7 cellular contexts compared by ENCODE assay signal in genomic region chr11:47268448-47269001, GRCh38. TPM values are rescaled to one million over a fixed set of nuclear protein-coding genes. Genes with fewer than 3 reads are reported as not detected.
A peak's percentile ranks its signal among the peaks of the same experiment; 100 is the strongest.
DNase-seq lines count a peak whose midpoint lies in the region; ATAC-seq and TF ChIP-seq lines count a peak whose summit lies in the region.

No MANE protein-coding gene starts in this region.

- TF ChIP-seq CTCF in HEK293 (tag by site-specific recombination; IDR thresholded peaks at IDR 0.05) (no peak), WTC11 (IDR thresholded peaks at IDR 0.05) (no peak)

- DNase-seq in WTC11 (ENCODE audit: low spot score), result no peak
- DNase-seq in stimulated activated naive B cell treated with anti-CD40 and anti-IgM and Interleukin-4, amounts not matched to agents 10 μg/mL and 1 μg/mL and 100 μg/mL, for 72 hours, result no peak
- DNase-seq in NCI-H446 (lab: John Stamatoyannopoulos, UW), result no peak
- DNase-seq in KBM-7, result no peak

- H3K4me1 ChIP-seq in HEK293 (ENCODE audit: control insufficient read depth, insufficient read depth, low read length) (peaks cover 13% of the 10 kb centered on the region; the same call in 1 of the 2 replicates), iPS-20b (ENCODE audit: insufficient read depth, low read length) (peaks cover 16% of the 10 kb centered on the region)

- peaks cover 39% of the 10 kb centered on the region for H3K4me1 Mint-ChIP-seq in WTC11
- peaks cover 36 to 52% of the 10 kb centered on the region in 2 donors for H3K4me1 Mint-ChIP-seq in stimulated activated naive B cell treated with anti-CD40 and anti-IgM and Interleukin-4, amounts not matched to agents 10 μg/mL and 1 μg/mL and 100 μg/mL, for 72 hours

- H3K36me3 Mint-ChIP-seq in WTC11, result no peaks in the 10 kb centered on the region
- H3K36me3 Mint-ChIP-seq in stimulated activated naive B cell treated with anti-CD40 and anti-IgM and Interleukin-4, amounts not matched to agents 10 μg/mL and 1 μg/mL and 100 μg/mL, for 72 hours, result no peaks in the 10 kb centered on the region

- H3K36me3 ChIP-seq in HEK293 (ENCODE audit: control insufficient read depth in 2 of 2, insufficient read depth in 1 of 2, low read length in 2 of 2) (peaks cover 0 to under 1% of the 10 kb centered on the region in 2 experiments; a peak in 1 of 3 replicates), iPS-20b (ENCODE audit: insufficient read depth, low read depth, low read length) (no peaks in the 10 kb centered on the region)

- peak overlapping the region; percentile 94 for H3K27ac Mint-ChIP-seq in WTC11
- peak overlapping the region; percentile 99 for H3K27ac Mint-ChIP-seq in stimulated activated naive B cell treated with anti-CD40 and anti-IgM and Interleukin-4, amounts not matched to agents 10 μg/mL and 1 μg/mL and 100 μg/mL, for 72 hours

- H3K4me3 Mint-ChIP-seq in WTC11, result peak overlapping the region; percentile 92
- peak overlapping the region; percentile 78 to 94 for H3K4me3 Mint-ChIP-seq in stimulated activated naive B cell treated with anti-CD40 and anti-IgM and Interleukin-4, amounts not matched to agents 10 μg/mL and 1 μg/mL and 100 μg/mL, for 72 hours

- CTCF ChIA-PET in HEK293 (lab: Yijun Ruan, JAX) (interaction anchor here (3.0 kb wide), 1 partner anchor 10 kb away, joined by 28 read pairs; the partner anchor contains the start of gene NR1H3), WTC11 (lab: Charles Lee) (interaction anchor here (1.1 to 1.8 kb wide), 6 partner anchors 9 to 90 kb away, joined by 3 to 17 read pairs (median 6); partner anchors contain the start of genes ACP2 and NR1H3)

- no peaks in the 10 kb centered on the region for H3K27me3 ChIP-seq in iPS-20b (ENCODE audit: insufficient read depth, low read length)

- H3K9me3 ChIP-seq in HEK293 (ENCODE audit: control insufficient read depth, insufficient read depth, low read depth, low read length), result no peaks in the 10 kb centered on the region
- H3K9me3 ChIP-seq in iPS-20b (ENCODE audit: insufficient read depth, low read depth, low read length), result no peaks in the 10 kb centered on the region

- H3K27me3 Mint-ChIP-seq in WTC11 (ENCODE audit: low read depth), result no peaks in the 10 kb centered on the region
- H3K27me3 Mint-ChIP-seq in stimulated activated naive B cell treated with anti-CD40 and anti-IgM and Interleukin-4, amounts not matched to agents 10 μg/mL and 1 μg/mL and 100 μg/mL, for 72 hours, result no peaks in the 10 kb centered on the region

- H3K27ac ChIP-seq in HEK293 (ENCODE audit: extremely low read depth, low read depth, low read length) (peak overlapping the region; percentile 70; the same call in 1 of the 2 replicates), iPS-20b (ENCODE audit: low read length) (peak overlapping the region; percentile 53)

- ATAC-seq in WTC11 (no peak; the same call in none of the 2 replicates), GM19023 (IDR thresholded peaks at IDR 0.05; ENCODE audit: unreplicated experiment) (no peak)
- ATAC-seq in stimulated activated naive B cell treated with anti-CD40 and anti-IgM and Interleukin-4, amounts not matched to agents 10 μg/mL and 1 μg/mL and 100 μg/mL, for 72 hours (replicated peaks), result no peak

- in situ Hi-C loops in KBM-7 (cut with MboI; ENCODE audit: low pct_unique_long_range_greater_than_20kb, low sequenced_read_pairs), result loop anchor here (25.0 kb wide), 2 partner anchors 106 to 144 kb away; partner anchors contain the start of gene SLC39A13

- peak overlapping the region; percentile 71; the same call in 1 of the 2 replicates for H3K9ac ChIP-seq in iPS-20b (ENCODE audit: low read depth, low read length)

- H3K9me3 Mint-ChIP-seq in WTC11, result no peaks in the 10 kb centered on the region
- H3K9me3 Mint-ChIP-seq in stimulated activated naive B cell treated with anti-CD40 and anti-IgM and Interleukin-4, amounts not matched to agents 10 μg/mL and 1 μg/mL and 100 μg/mL, for 72 hours, result no peaks in the 10 kb centered on the region

- POLR2A ChIA-PET in HEK293 (lab: Yijun Ruan, JAX) (interaction anchor here (1.4 kb wide), 1 partner anchor 20 kb away, joined by 6 read pairs; the partner anchor contains the start of gene ACP2), WTC11 (lab: Charles Lee) (interaction anchor here (0.6 to 1.7 kb wide), 4 partner anchors 9 to 83 kb away, joined by 3 to 9 read pairs (median 3); partner anchors contain the start of gene NR1H3)

- H3K4me3 ChIP-seq in HEK293 (ENCODE audit: low read depth, low read length) (no peak overlapping the region), iPS-20b (ENCODE audit: low read length) (peak overlapping the region; percentile 79)

TF ChIP-seq in HEK293, 187 proteins besides CTCF, POLR2A, EP300 and RAD21:
- no peak for TF ChIP-seq ZNF48 (tag by site-specific recombination; IDR thresholded peaks at IDR 0.05)
- 0 out of 2 replicates have a peak, but pooled peaks have one; percentile 70 for TF ChIP-seq PRDM1 (tag by site-specific recombination; IDR thresholded peaks at IDR 0.05)
- TF ChIP-seq IKZF3 (tag by site-specific recombination; IDR thresholded peaks at IDR 0.05), result peak; percentile 43; the same call in 1 of the 2 replicates

TF ChIP-seq in WTC11, 78 proteins besides CTCF, POLR2A, EP300 and RAD21:
- no peak for TF ChIP-seq ZNF416 (CRISPR knock-in tag; IDR thresholded peaks at IDR 0.05)
- TF ChIP-seq MYBL2 (CRISPR knock-in tag; IDR thresholded peaks at IDR 0.05), result no peak
- TF ChIP-seq NFATC4 (CRISPR knock-in tag; IDR thresholded peaks at IDR 0.05), result no peak
- no peak for TF ChIP-seq ATF1 (CRISPR knock-in tag; IDR thresholded peaks at IDR 0.05)
- TF ChIP-seq MAX (CRISPR knock-in tag; IDR thresholded peaks at IDR 0.05), result no peak
- no peak for TF ChIP-seq ZMAT4 (CRISPR knock-in tag; IDR thresholded peaks at IDR 0.05)
- TF ChIP-seq IRF2 (CRISPR knock-in tag; IDR thresholded peaks at IDR 0.05; ENCODE audit: borderline replicate concordance, low read depth), result no peak
- TF ChIP-seq TP53 (CRISPR knock-in tag; IDR thresholded peaks at IDR 0.05), result no peak
- no peak for TF ChIP-seq ZNF396 (CRISPR knock-in tag; IDR thresholded peaks at IDR 0.05; ENCODE audit: borderline replicate concordance)
- TF ChIP-seq MLX (CRISPR knock-in tag; IDR thresholded peaks at IDR 0.05), result no peak
- no peak for TF ChIP-seq NR2C2 (CRISPR knock-in tag; IDR thresholded peaks at IDR 0.05)
- TF ChIP-seq, protein P1, sequence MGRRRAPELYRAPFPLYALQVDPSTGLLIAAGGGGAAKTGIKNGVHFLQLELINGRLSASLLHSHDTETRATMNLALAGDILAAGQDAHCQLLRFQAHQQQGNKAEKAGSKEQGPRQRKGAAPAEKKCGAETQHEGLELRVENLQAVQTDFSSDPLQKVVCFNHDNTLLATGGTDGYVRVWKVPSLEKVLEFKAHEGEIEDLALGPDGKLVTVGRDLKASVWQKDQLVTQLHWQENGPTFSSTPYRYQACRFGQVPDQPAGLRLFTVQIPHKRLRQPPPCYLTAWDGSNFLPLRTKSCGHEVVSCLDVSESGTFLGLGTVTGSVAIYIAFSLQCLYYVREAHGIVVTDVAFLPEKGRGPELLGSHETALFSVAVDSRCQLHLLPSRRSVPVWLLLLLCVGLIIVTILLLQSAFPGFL (CRISPR knock-in tag; IDR thresholded peaks at IDR 0.05; ENCODE audit: borderline replicate concordance), result no peak
- TF ChIP-seq NR1H2 (CRISPR knock-in tag; IDR thresholded peaks at IDR 0.05), result no peak
- no peak; the same call in 1 of the 2 replicates for TF ChIP-seq SP1 (CRISPR knock-in tag; conservative IDR thresholded peaks at IDR 0.05)
- TF ChIP-seq ZNF138 (CRISPR knock-in tag; conservative IDR thresholded peaks at IDR 0.05), result no peak

RNA-seq across cellular contexts. Expression of gene MADD, which starts 1.4 kb away (rescaled TPM):
- 39.4 to 47.5 TPM (median 40.6 TPM) in 3 replicates for total RNA-seq in WTC11 (2021)

RNA-seq across cellular contexts. Expression of gene NR1H3, which starts 10.7 kb away (rescaled TPM):
- total RNA-seq in WTC11 (2021), result 26.3 to 31.1 TPM (median 29.9 TPM) in 3 replicates

RNA-seq across cellular contexts. Expression of gene ACP2, which starts 19.9 kb away (rescaled TPM):
- 18.7 to 19.6 TPM (median 19.2 TPM) in 3 replicates for total RNA-seq in WTC11 (2021)

RNA-seq across cellular contexts. Expression of gene DDB2, which starts 53.8 kb away (rescaled TPM):
- total RNA-seq in WTC11 (2021), result 124 to 144 TPM (median 124 TPM) in 3 replicates
